Comparison of ENCODE assay signal across 8 cellular contexts in genomic region chr3:9422712-9423424, GRCh38. TPM values are rescaled to one million over a fixed set of nuclear protein-coding genes. Genes with fewer than 3 reads are reported as not detected.
DNase-seq lines count a peak whose midpoint lies in the region; ATAC-seq and TF ChIP-seq lines count a peak whose summit lies in the region.

No MANE protein-coding gene starts in this region.

- CTCF ChIA-PET in CD8-positive, alpha-beta memory T cell (lab: Charles Lee): interaction anchor here (1.6 kb wide), 1 partner anchor 69 kb away, joined by 4 read pairs; no protein-coding TSS in a partner anchor

- peaks cover 0 to 41% (median 8%) of the 10 kb centered on the region in 3 donors for H3K36me3 Mint-ChIP-seq in CD8-positive, alpha-beta memory T cell
- H3K36me3 Mint-ChIP-seq in HFFc6 (ENCODE audit: low read depth): peaks cover 9% of the 10 kb centered on the region

- peak overlapping the region; percentile 53 to 94 (median 66) for H3K27ac Mint-ChIP-seq in CD8-positive, alpha-beta memory T cell
- peak overlapping the region; percentile 95 for H3K27ac Mint-ChIP-seq in HFFc6

- no peaks in the 10 kb centered on the region for H3K27me3 ChIP-seq in CD8-positive, alpha-beta memory T cell (ENCODE audit: insufficient read depth, low read length, poor library complexity, severe bottlenecking)
- no peaks in the 10 kb centered on the region for H3K27me3 ChIP-seq in osteoblast (ENCODE audit: insufficient read depth, low read length)

- TF ChIP-seq CTCF in HFFc6 (IDR thresholded peaks at IDR 0.05): peak; percentile 81
- peak; percentile 69 for TF ChIP-seq CTCF in osteoblast (IDR thresholded peaks at IDR 0.05; ENCODE audit: extremely low read depth, low read depth, low read length)

- H3K27ac ChIP-seq in CD8-positive, alpha-beta memory T cell (ENCODE audit: low read depth, low read length): peak overlapping the region; percentile 32
- H3K27ac ChIP-seq in osteoblast (ENCODE audit: low read depth, low read length): peak overlapping the region; percentile 82

- peak overlapping the region; percentile 5 for H2AFZ ChIP-seq in osteoblast (ENCODE audit: low read length)

- H3K4me1 Mint-ChIP-seq in CD8-positive, alpha-beta memory T cell: peaks cover 38 to 67% (median 61%) of the 10 kb centered on the region in 3 donors
- H3K4me1 Mint-ChIP-seq in HFFc6 (ENCODE audit: low read depth): peaks cover 57% of the 10 kb centered on the region

- peaks cover 38% of the 10 kb centered on the region for H4K20me1 ChIP-seq in osteoblast (ENCODE audit: insufficient read depth, low read length)

- peaks cover 17% of the 10 kb centered on the region for H3K36me3 ChIP-seq in CD8-positive, alpha-beta memory T cell (ENCODE audit: insufficient read depth, low read length)
- H3K36me3 ChIP-seq in osteoblast (ENCODE audit: insufficient read depth, low read length): peaks cover 30% of the 10 kb centered on the region

- POLR2A ChIA-PET in CD8-positive, alpha-beta memory T cell (lab: Charles Lee): no interaction called here

- no peaks in the 10 kb centered on the region for H3K9me3 ChIP-seq in CD8-positive, alpha-beta memory T cell (ENCODE audit: low read length)
- H3K9me3 ChIP-seq in osteoblast (ENCODE audit: low read depth, low read length): no peaks in the 10 kb centered on the region

- H3K4me1 ChIP-seq in CD8-positive, alpha-beta memory T cell (ENCODE audit: insufficient read depth, low read length): peaks cover 15% of the 10 kb centered on the region
- peaks cover 30% of the 10 kb centered on the region for H3K4me1 ChIP-seq in osteoblast (ENCODE audit: insufficient read depth, low read length)

- peaks cover 93% of the 10 kb centered on the region for H3K79me2 ChIP-seq in osteoblast (ENCODE audit: insufficient read depth, low read length)

- intact Hi-C loops in Right ventricle myocardium superior (cut with DNase I): loop anchor here (5.0 kb wide), 1 partner anchor 61 kb away; the partner anchor contains the start of gene THUMPD3

- H3K4me3 Mint-ChIP-seq in CD8-positive, alpha-beta memory T cell: peak overlapping the region in 1 of 7 donors; percentile 0
- peak overlapping the region; percentile 70 for H3K4me3 Mint-ChIP-seq in HFFc6

- H3K9me3 Mint-ChIP-seq in CD8-positive, alpha-beta memory T cell: no peaks in the 10 kb centered on the region
- no peaks in the 10 kb centered on the region for H3K9me3 Mint-ChIP-seq in HFFc6

- DNase-seq in CD8-positive, alpha-beta memory T cell: peak in 2 of 5 donors; percentile 28 to 40
- DNase-seq in HFFc6: peak; percentile 95
- peak; percentile 82 for DNase-seq in NCI-H748 (lab: John Stamatoyannopoulos, UW; ENCODE audit: unreplicated experiment)
- DNase-seq in amygdala (lab: John Stamatoyannopoulos, UW): peak in 52 of 56 donors; percentile 14 to 96 (median 76)
- peak; percentile 48 for DNase-seq in Right ventricle myocardium superior
- peak; percentile 82 for DNase-seq in osteoblast (ENCODE audit: insufficient read length, low spot score, missing footprints)
- no peak for DNase-seq in activated CD8-positive, alpha-beta memory T cell treated with anti-CD3 and anti-CD28 coated beads for 24 hours

- ATAC-seq in Right ventricle myocardium superior (ENCODE audit: poor library complexity): peak; percentile 96
- ATAC-seq in HG02571 (IDR thresholded peaks at IDR 0.05; ENCODE audit: unreplicated experiment): no peak

- H3K4me2 ChIP-seq in osteoblast (ENCODE audit: insufficient read depth, low read length): peak overlapping the region; percentile 66

- no peak overlapping the region for H3K4me3 ChIP-seq in CD8-positive, alpha-beta memory T cell (ENCODE audit: low read length)
- no peak overlapping the region for H3K4me3 ChIP-seq in osteoblast (ENCODE audit: insufficient read depth, low read length)

- H3K27me3 Mint-ChIP-seq in CD8-positive, alpha-beta memory T cell: no peaks in the 10 kb centered on the region
- no peaks in the 10 kb centered on the region for H3K27me3 Mint-ChIP-seq in HFFc6 (ENCODE audit: insufficient read depth)

RNA-seq across cellular contexts. Expression of gene SETD5, which starts 25.5 kb away (rescaled TPM):
- total RNA-seq in CD8-positive, alpha-beta memory T cell: 10 to 100 TPM; 89.8 to 97.2 TPM
- polyA plus RNA-seq in CD8-positive, alpha-beta memory T cell: 40.0 TPM
- total RNA-seq in HFFc6 (2021; fragmentation: NEBNext Ultra II Directional; extraction: Animal tissue kit (Norgen Biotek cat#: 25700)): 10 to 100 TPM; 62.0 to 74.6 (median 67.4) TPM
- total RNA-seq in Right ventricle myocardium superior: 49.7 TPM
- 103 and 106 TPM in 2 replicates for total RNA-seq in osteoblast
